Comparison of ENCODE assay signal across 8 cellular contexts in the genomic region with DNA sequence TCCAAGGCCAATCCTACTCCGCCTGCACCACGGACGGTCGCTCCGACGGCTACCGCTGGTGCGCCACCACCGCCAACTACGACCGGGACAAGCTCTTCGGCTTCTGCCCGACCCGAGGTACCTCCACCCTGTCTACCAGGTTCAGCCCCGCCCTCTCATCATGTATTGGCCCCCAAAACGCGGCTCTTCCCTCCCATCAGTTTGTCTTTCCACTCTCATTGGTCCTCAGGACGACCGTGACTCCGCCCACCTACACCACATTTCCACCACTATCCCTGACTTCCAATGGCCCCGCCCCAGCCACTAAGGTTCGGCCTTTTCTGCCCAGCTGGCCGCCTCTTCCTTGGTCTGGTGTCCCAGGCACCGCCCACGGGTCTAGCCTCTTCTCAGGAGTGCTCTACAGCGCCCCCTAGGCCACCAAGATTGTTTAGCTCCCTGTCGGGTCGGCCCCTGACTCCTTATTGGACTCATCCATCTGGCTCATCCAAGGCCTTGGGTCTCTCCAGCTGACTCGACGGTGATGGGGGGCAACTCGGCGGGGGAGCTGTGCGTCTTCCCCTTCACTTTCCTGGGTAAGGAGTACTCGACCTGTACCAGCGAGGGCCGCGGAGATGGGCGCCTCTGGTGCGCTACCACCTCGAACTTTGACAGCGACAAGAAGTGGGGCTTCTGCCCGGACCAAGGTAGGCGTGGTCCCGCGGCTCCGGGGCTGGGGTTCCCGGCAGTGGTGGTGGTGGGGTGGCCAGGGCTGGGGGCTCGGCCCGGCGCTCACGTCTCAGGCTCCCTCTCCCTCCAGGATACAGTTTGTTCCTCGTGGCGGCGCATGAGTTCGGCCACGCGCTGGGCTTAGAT. TPM values are rescaled to one million over a fixed set of nuclear protein-coding genes. Genes with fewer than 3 reads are reported as not detected.
DNase-seq lines count a peak whose midpoint lies in the region; ATAC-seq, FAIRE-seq and TF ChIP-seq lines count a peak whose summit lies in the region.

No MANE protein-coding gene starts in this region.

- FAIRE-seq in GM12892 (lab: Jason Lieb, UNC): no peak

- H3K27me3 ChIP-seq in CD4-positive, alpha-beta memory T cell (ENCODE audit: insufficient read depth, low read length): peaks cover 30% of the 10 kb centered on the region
- H3K27me3 ChIP-seq in spleen (replicated peaks in 1 of 7): peaks cover 14 to 79% (median 54%) of the 10 kb centered on the region in 7 donors
- peaks cover 0 to 99% of the 10 kb centered on the region in 2 donors for H3K27me3 ChIP-seq in tibial nerve

- POLR2A ChIA-PET in CD4-positive, alpha-beta memory T cell (lab: Charles Lee; ENCODE audit: partially characterized antibody): interaction anchor here (1.0 kb wide), 2 partner anchors 12 to 42 kb away, joined by 3 to 4 read pairs; no protein-coding TSS in a partner anchor
- POLR2A ChIA-PET in activated CD4-positive, alpha-beta memory T cell treated with anti-CD3 and anti-CD28 coated beads for 36 hours (lab: Charles Lee): interaction anchor here (1.5 kb wide), 1 partner anchor 41 kb away, joined by 3 read pairs; no protein-coding TSS in a partner anchor

- no peak for TF ChIP-seq EP300 in tibial nerve (IDR thresholded peaks at IDR 0.05)

- no peaks in the 10 kb centered on the region for H3K9me3 ChIP-seq in CD4-positive, alpha-beta memory T cell (ENCODE audit: control insufficient read depth in 1 of 2, low read length in 2 of 2)
- H3K9me3 ChIP-seq in spleen (no peaks in the 10 kb centered on the region), tibial nerve (no peaks in the 10 kb centered on the region)

- intact Hi-C loops in CD4-positive, alpha-beta memory T cell (cut with micrococcal nuclease): loop anchor here (5.0 kb wide), 2 partner anchors 40 to 675 kb away; a partner anchor contains a TSS
- intact Hi-C loops in activated CD4-positive, alpha-beta memory T cell treated with anti-CD3 and anti-CD28 coated beads for 36 hours (cut with micrococcal nuclease): loop anchor here (5.0 kb wide), 1 partner anchor 40 kb away; a partner anchor contains a TSS
- intact Hi-C loops in Right ventricle myocardium superior (cut with DNase I) (no loop called here), spleen (cut with DNase I; ENCODE audit: low total_unique reads) (no loop called here)

- H3K27ac Mint-ChIP-seq in CD4-positive, alpha-beta memory T cell: peak overlapping the region in 3 of 7 donors; percentile 79 to 90 (median 89)
- H3K27ac Mint-ChIP-seq in IgD-negative memory B cell: peak overlapping the region in 2 of 3 donors; percentile 83 to 96
- no peak overlapping the region for H3K27ac Mint-ChIP-seq in activated CD4-positive, alpha-beta memory T cell treated with anti-CD3 and anti-CD28 coated beads for 36 hours

- peak; percentile 30 for ATAC-seq in Right ventricle myocardium superior (ENCODE audit: poor library complexity)

- TF ChIP-seq POLR2A in spleen (IDR thresholded peaks at IDR 0.05) (no peak), tibial nerve (IDR thresholded peaks at IDR 0.05) (no peak), GM12892 (IDR thresholded peaks at IDR 0.05; ENCODE audit: low read depth, low read length) (no peak)

- peaks cover 0 to 5% (median 0%) of the 10 kb centered on the region in 8 donors for H3K9me3 Mint-ChIP-seq in CD4-positive, alpha-beta memory T cell
- H3K9me3 Mint-ChIP-seq in IgD-negative memory B cell: peaks cover 0 to 8% (median 0%) of the 10 kb centered on the region in 3 donors
- H3K9me3 Mint-ChIP-seq in activated CD4-positive, alpha-beta memory T cell treated with anti-CD3 and anti-CD28 coated beads for 36 hours: no peaks in the 10 kb centered on the region

- TF ChIP-seq CTCF in spleen (IDR thresholded peaks at IDR 0.05 in 8 of 11, conservative IDR thresholded peaks at IDR 0.05 in 3 of 11): peak in 6 of 11 experiments; percentile 9 to 67 (median 58)
- no peak for TF ChIP-seq CTCF in tibial nerve (IDR thresholded peaks at IDR 0.05)

- no peaks in the 10 kb centered on the region for H3K36me3 ChIP-seq in CD4-positive, alpha-beta memory T cell (ENCODE audit: insufficient read depth, low read length)
- H3K36me3 ChIP-seq in spleen (peaks cover 0 to 27% (median 0%) of the 10 kb centered on the region in 6 donors), tibial nerve (no peaks in the 10 kb centered on the region)

- H3K4me3 ChIP-seq in CD4-positive, alpha-beta memory T cell (ENCODE audit: low read length in 2 of 2): no peak overlapping the region
- peak overlapping the region in 6 of 8 donors; percentile 11 to 67 (median 31) for H3K4me3 ChIP-seq in spleen
- H3K4me3 ChIP-seq in tibial nerve: no peak overlapping the region

- peaks cover 26 to 58% of the 10 kb centered on the region in 2 donors for H3K27me3 Mint-ChIP-seq in CD4-positive, alpha-beta memory T cell
- H3K27me3 Mint-ChIP-seq in IgD-negative memory B cell: peaks cover 62% of the 10 kb centered on the region
- peaks cover 47% of the 10 kb centered on the region for H3K27me3 Mint-ChIP-seq in activated CD4-positive, alpha-beta memory T cell treated with anti-CD3 and anti-CD28 coated beads for 36 hours

- 20 to 23% (median 21%) methylated on average over 31 to 57 of the region's 57 CpGs for WGBS in spleen, 5 donors
- WGBS in tibial nerve, 2 donors: 20 to 21% methylated on average over 42 to 52 of the region's 57 CpGs

- peaks cover 33 to 78% (median 59%) of the 10 kb centered on the region in 4 donors for H3K4me1 Mint-ChIP-seq in CD4-positive, alpha-beta memory T cell
- peaks cover 29 to 34% (median 34%) of the 10 kb centered on the region in 3 donors for H3K4me1 Mint-ChIP-seq in IgD-negative memory B cell
- peaks cover 54% of the 10 kb centered on the region for H3K4me1 Mint-ChIP-seq in activated CD4-positive, alpha-beta memory T cell treated with anti-CD3 and anti-CD28 coated beads for 36 hours (ENCODE audit: low read depth)

- peaks cover 0 to 1% of the 10 kb centered on the region in 2 donors for H3K36me3 Mint-ChIP-seq in CD4-positive, alpha-beta memory T cell
- H3K36me3 Mint-ChIP-seq in IgD-negative memory B cell: no peaks in the 10 kb centered on the region
- peaks cover 3% of the 10 kb centered on the region for H3K36me3 Mint-ChIP-seq in activated CD4-positive, alpha-beta memory T cell treated with anti-CD3 and anti-CD28 coated beads for 36 hours

- CTCF ChIA-PET in CD4-positive, alpha-beta memory T cell (lab: Charles Lee; ENCODE audit: partially characterized antibody): interaction anchor here (0.8 to 5.2 kb wide), 8 partner anchors 11 to 211 kb away, joined by 3 to 150 read pairs (median 14); a partner anchor contains a TSS
- CTCF ChIA-PET in activated CD4-positive, alpha-beta memory T cell treated with anti-CD3 and anti-CD28 coated beads for 36 hours (lab: Charles Lee): interaction anchor here (1.0 to 4.7 kb wide), 14 partner anchors 11 to 395 kb away, joined by 3 to 105 read pairs (median 6); a partner anchor contains a TSS

- H3K4me3 Mint-ChIP-seq in CD4-positive, alpha-beta memory T cell: peak overlapping the region; percentile 29 to 89 (median 65)
- peak overlapping the region in 2 of 4 donors; percentile 78 to 84 for H3K4me3 Mint-ChIP-seq in IgD-negative memory B cell
- H3K4me3 Mint-ChIP-seq in activated CD4-positive, alpha-beta memory T cell treated with anti-CD3 and anti-CD28 coated beads for 36 hours: peak overlapping the region; percentile 9

- no peak overlapping the region for H3K27ac ChIP-seq in CD4-positive, alpha-beta memory T cell (ENCODE audit: low read depth, low read length)
- H3K27ac ChIP-seq in spleen (peak overlapping the region in 6 of 8 donors; percentile 58 to 87 (median 75)), tibial nerve (no peak overlapping the region)

- no peak for DNase-seq in CD4-positive, alpha-beta memory T cell
- peak; percentile 74 for DNase-seq in activated CD4-positive, alpha-beta memory T cell treated with anti-CD3 and anti-CD28 coated beads for 36 hours
- DNase-seq in Right ventricle myocardium superior: peak; percentile 80
- peak; percentile 94 for DNase-seq in spleen
- DNase-seq in tibial nerve (ENCODE audit: low spot score in 2 of 2): no peak
- no peak for DNase-seq in GM12892 (ENCODE audit: insufficient read length)
- DNase-seq in DMS79 treated with DMSO at 0.1 percent for 48 hours (lab: John Stamatoyannopoulos, UW): no peak

- H3K4me1 ChIP-seq in CD4-positive, alpha-beta memory T cell (ENCODE audit: insufficient read depth, low read length): peaks cover 68% of the 10 kb centered on the region
- peaks cover 32 to 83% (median 61%) of the 10 kb centered on the region in 6 donors for H3K4me1 ChIP-seq in spleen
- H3K4me1 ChIP-seq in tibial nerve: peaks cover 0 to 30% (median 8%) of the 10 kb centered on the region in 4 donors

RNA-seq across cellular contexts. Expression of a gene that starts 3.1 kb away (rescaled TPM):
- total RNA-seq in CD4-positive, alpha-beta memory T cell: 10 to 100 TPM; 32.9 to 35.3 TPM
- not detected for polyA plus RNA-seq in CD4-positive, alpha-beta memory T cell
- not detected for polyA plus RNA-seq in IgD-negative memory B cell
- total RNA-seq in activated CD4-positive, alpha-beta memory T cell treated with anti-CD3 and anti-CD28 coated beads for 36 hours: under 1 TPM; 0.10 to 0.12 TPM
- 0.48 TPM for total RNA-seq in Right ventricle myocardium superior
- 100 to 1,000 TPM in 5 of 7 donors, 10 to 100 TPM in 2; 75.2 to 295 (median 168) TPM for total RNA-seq in spleen
- polyA plus RNA-seq in spleen: 10 to 100 TPM; 33.3 to 49.7 (median 37.1) TPM
- under 1 TPM in 3 of 4 donors, not detected in 1; 0.22 to 0.98 (median 0.60) TPM for total RNA-seq in tibial nerve
- polyA plus RNA-seq in GM12892 (2012; ENCODE audit: missing spikeins): 0.15 TPM

RNA-seq across cellular contexts. Expression of a gene that starts 17.2 kb away (rescaled TPM):
- not detected for total RNA-seq in CD4-positive, alpha-beta memory T cell
- polyA plus RNA-seq in CD4-positive, alpha-beta memory T cell: not detected
- polyA plus RNA-seq in IgD-negative memory B cell: 0.11 TPM
- total RNA-seq in activated CD4-positive, alpha-beta memory T cell treated with anti-CD3 and anti-CD28 coated beads for 36 hours: under 1 TPM in 1 of 2 experiments, not detected in 1; 0.97 TPM
- total RNA-seq in Right ventricle myocardium superior: not detected
- 1 to 10 TPM in 5 of 7 donors, under 1 TPM in 2; 0.20 to 4.0 (median 2.5) TPM for total RNA-seq in spleen
- 1 to 10 TPM; 1.8 to 8.7 (median 4.1) TPM for polyA plus RNA-seq in spleen
- 1 to 10 TPM in 1 of 4 donors, not detected in 3; 5.2 TPM for total RNA-seq in tibial nerve
- polyA plus RNA-seq in GM12892 (2012; ENCODE audit: missing spikeins): 2.3 TPM

RNA-seq across cellular contexts. Expression of a gene that starts 39.9 kb away (rescaled TPM):
- total RNA-seq in CD4-positive, alpha-beta memory T cell: 10 to 100 TPM; 62.5 to 63.2 TPM
- 10 to 100 TPM in 1 of 2 donors, 1 to 10 TPM in 1; 6.4 to 16.5 TPM for polyA plus RNA-seq in CD4-positive, alpha-beta memory T cell
- polyA plus RNA-seq in IgD-negative memory B cell (15.1 TPM), spleen (10 to 100 TPM in 2 of 3 donors, 1 to 10 TPM in 1; 8.2 to 17.9 (median 17.8) TPM)
- total RNA-seq in activated CD4-positive, alpha-beta memory T cell treated with anti-CD3 and anti-CD28 coated beads for 36 hours: 10 to 100 TPM; 24.1 to 26.0 TPM
- total RNA-seq in Right ventricle myocardium superior (7.6 TPM), spleen (10 to 100 TPM; 25.9 to 46.3 (median 33.8) TPM), tibial nerve (10 to 100 TPM; 24.3 to 42.3 (median 28.6) TPM)
- polyA plus RNA-seq in GM12892 (2012; ENCODE audit: missing spikeins): 10.0 TPM

Comparison
In these comparisons a context has a peak if more than half of its experiments do, and no peak if none do; other contexts are left out.
1. DNase-seq: peak in activated CD4-positive, alpha-beta memory T cell treated with anti-CD3 and anti-CD28 coated beads for 36 hours (single experiment), Right ventricle myocardium superior (single experiment) and spleen (single experiment); none in CD4-positive, alpha-beta memory T cell (0 of 5), tibial nerve (0 of 2), GM12892 (single experiment) and DMS79 treated with DMSO at 0.1 percent for 48 hours (single experiment).
2. H3K27ac ChIP-seq: peak in spleen (6 of 8); none in CD4-positive, alpha-beta memory T cell (single experiment) and tibial nerve (0 of 4).
3. H3K4me3 ChIP-seq: peak in spleen (6 of 8); none in CD4-positive, alpha-beta memory T cell (0 of 2) and tibial nerve (0 of 4).
4. CTCF ChIP-seq: peak in spleen (6 of 11); none in tibial nerve (0 of 5).
5. RNA of a gene that starts 3.1 kb away (total RNA-seq): 75.2 to 295 TPM in spleen and 32.9 to 35.3 TPM in CD4-positive, alpha-beta memory T cell; 0.22 to 0.98 TPM in tibial nerve, 0.48 TPM in Right ventricle myocardium superior (single experiment) and 0.10 to 0.12 TPM in activated CD4-positive, alpha-beta memory T cell treated with anti-CD3 and anti-CD28 coated beads for 36 hours; every median in the first group is over 10 times any median in the second.
6. intact Hi-C loops: an anchor here in CD4-positive, alpha-beta memory T cell (5.0 kb wide) and activated CD4-positive, alpha-beta memory T cell treated with anti-CD3 and anti-CD28 coated beads for 36 hours (5.0 kb wide); none called in Right ventricle myocardium superior and spleen.